In genomic region chr19:496333-496634, GRCh38 we compare ENCODE assay signal across 2 cellular contexts.
TF ChIP-seq lines count a peak whose summit lies in the region.

Gene MADCAM1, plus strand, starts transcription at chr19:496486. Its CDS starts 14 bp downstream, at chr19:496500.

TF ChIP-seq in GM23338, 12 proteins besides CTCF, POLR2A, EP300 and RAD21 (continued from another document):
- TF ChIP-seq REST (IDR thresholded peaks at IDR 0.05; ENCODE audit: unreplicated experiment) = no peak
- TF ChIP-seq EZH2phosphoT487 (IDR thresholded peaks at IDR 0.05; ENCODE audit: unreplicated experiment) = no peak
- TF ChIP-seq ZNF462 (CRISPR knock-in tag; IDR thresholded peaks at IDR 0.05) = no peak

TF ChIP-seq in WTC11, 78 proteins besides CTCF, POLR2A, EP300 and RAD21 (continued from another document):
- TF ChIP-seq E2F5 (CRISPR knock-in tag; IDR thresholded peaks at IDR 0.05) (no peak), CREM (CRISPR knock-in tag; IDR thresholded peaks at IDR 0.05) (no peak), ATF6 (CRISPR knock-in tag; IDR thresholded peaks at IDR 0.05) (no peak)
